In genomic region chr1:233394860-233395717, GRCh38 we compare ENCODE assay signal across 8 cellular contexts.
DNase-seq lines count a peak whose midpoint lies in the region; TF ChIP-seq lines count a peak whose summit lies in the region.

No MANE protein-coding gene starts in this region.

- H3K27me3 ChIP-seq in brain microvascular endothelial cell (replicated peaks) (no peaks in the 10 kb centered on the region), tibial artery (peaks cover 0 to 23% of the 10 kb centered on the region in 2 donors)

- no peaks in the 10 kb centered on the region for H3K4me1 ChIP-seq in tibial artery

- H3K36me3 ChIP-seq in brain microvascular endothelial cell (replicated peaks): no peaks in the 10 kb centered on the region
- H3K36me3 ChIP-seq in tibial artery: no peaks in the 10 kb centered on the region

- TF ChIP-seq CTCF in brain microvascular endothelial cell (IDR thresholded peaks at IDR 0.05; ENCODE audit: low read depth, low read length, missing control alignments) (peak; percentile 81), tibial artery (IDR thresholded peaks at IDR 0.05) (peak; percentile 42 to 51)

- peak; percentile 48 for DNase-seq in Caki2 (ENCODE audit: low read depth)
- DNase-seq in GM19238 (ENCODE audit: insufficient read length, low spot score): peak; percentile 11
- DNase-seq in HuH-7 (ENCODE audit: low spot score): peak; percentile 42
- DNase-seq in NOMO-1 treated with DMSO at 0.1 percent for 48 hours (lab: John Stamatoyannopoulos, UW; ENCODE audit: unreplicated experiment): peak; percentile 62
- peak; percentile 70 for DNase-seq in brain microvascular endothelial cell
- peak; percentile 83 for DNase-seq in inferior parietal cortex (ENCODE audit: extremely low spot score)
- no peak for DNase-seq in tibial artery
- DNase-seq in stimulated activated CD4-positive, alpha-beta T cell treated with anti-CD3 and anti-CD28 coated beads, Interleukin-12 subunit alpha, Interleukin-12 subunit beta, amount 100 ng/mL, for 4 hours: no peak

- H3K4me3 ChIP-seq in brain microvascular endothelial cell (ENCODE audit: low read depth, low read length) (no peak overlapping the region), tibial artery (no peak overlapping the region)

- H3K27ac ChIP-seq in brain microvascular endothelial cell (no peak overlapping the region), tibial artery (no peak overlapping the region)

- in situ Hi-C loops in Caki2 (cut with HindIII; ENCODE audit: low pct_unique_long_range_greater_than_20kb, low sequenced_read_pairs): no loop called here
- in situ Hi-C loops in brain microvascular endothelial cell (cut with HindIII; ENCODE audit: low pct_ligation_motif_present, low sequenced_read_pairs): no loop called here

- intact Hi-C loops in tibial artery (cut with DNase I; ENCODE audit: low total_unique reads): no loop called here

- H3K9me3 ChIP-seq in tibial artery: no peaks in the 10 kb centered on the region

Comparison
In these comparisons a context has a peak if more than half of its experiments do, and no peak if none do; other contexts are left out.
1. DNase-seq: peak in Caki2 (single experiment), GM19238 (single experiment), HuH-7 (single experiment), NOMO-1 treated with DMSO at 0.1 percent for 48 hours (single experiment), brain microvascular endothelial cell (single experiment) and inferior parietal cortex (single experiment); none in tibial artery (0 of 2) and stimulated activated CD4-positive, alpha-beta T cell treated with anti-CD3 and anti-CD28 coated beads, Interleukin-12 subunit alpha, Interleukin-12 subunit beta, amount 100 ng/mL, for 4 hours (single experiment).